In the genomic region with DNA sequence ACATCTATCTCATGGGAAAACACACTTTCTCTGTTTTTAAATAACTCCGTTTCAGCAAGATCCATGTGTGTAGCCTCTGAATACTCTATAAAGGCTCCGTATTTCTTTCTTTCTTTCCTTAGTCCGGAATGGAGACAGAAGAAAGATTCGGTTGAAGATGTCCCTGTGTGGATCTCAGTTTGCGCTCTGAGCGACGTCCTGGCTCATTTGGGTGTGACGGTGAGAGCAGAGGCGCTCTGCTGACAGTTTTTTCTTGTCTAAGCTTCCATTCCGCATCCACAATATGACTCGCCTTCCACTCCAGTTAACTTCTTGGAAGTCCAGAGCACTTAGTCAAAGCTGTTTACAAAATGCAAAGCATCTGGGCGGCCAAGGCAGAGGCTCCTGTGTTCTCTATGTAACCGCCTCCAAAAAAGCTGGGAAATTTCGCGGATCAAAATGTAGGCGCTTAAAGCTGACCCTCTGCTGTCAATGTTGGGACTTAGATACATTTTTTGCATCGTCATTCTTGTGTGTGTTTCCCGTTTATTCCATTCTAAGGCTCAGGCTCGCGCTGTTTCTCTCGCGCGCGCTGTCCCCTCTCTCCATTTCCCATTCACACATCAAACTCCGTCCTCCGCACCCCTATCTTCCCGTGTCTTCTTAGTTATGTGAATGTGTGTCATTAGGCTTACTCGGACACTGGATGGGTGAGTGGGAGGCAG, we compare ENCODE assay signal across 10 cellular contexts. TPM values are rescaled to one million over a fixed set of nuclear protein-coding genes. Genes with fewer than 3 reads are reported as not detected.
DNase-seq lines count a peak whose midpoint lies in the region; ATAC-seq and TF ChIP-seq lines count a peak whose summit lies in the region.
"Had no signal": no experiment of that assay in that cellular context is flagged by ENCODE, and none has a peak within 500 bp of the region (broad histone marks: within the 10 kb centered on the region; RNA-seq: fewer than 3 reads in every experiment).

No MANE protein-coding gene starts in this region.

- H3K27ac ChIP-seq in cardiac muscle cell (no peak overlapping the region), vagina (peak overlapping the region; percentile 81)
- H3K27ac ChIP-seq: BLaER1 treated with 17β-estradiol and CSF1 and Interleukin-3, amounts not matched to agents 10 nM and 100 nM had no signal

- H3K36me3 ChIP-seq in cardiac muscle cell = no peaks in the 10 kb centered on the region
- H3K36me3 ChIP-seq in vagina = no peaks in the 10 kb centered on the region
- H3K36me3 ChIP-seq: BLaER1 treated with 17β-estradiol and CSF1 and Interleukin-3, amounts not matched to agents 10 nM and 100 nM had no signal

- intact Hi-C loops in Right ventricle myocardium inferior (cut with DNase I) = loop anchor here (5.0 kb wide), 1 partner anchor 332 kb away; no protein-coding TSS in a partner anchor
- intact Hi-C loops in vagina (cut with DNase I) = no loop called here

- H3K27ac Mint-ChIP-seq in endothelial cell (ENCODE audit: unreplicated experiment) = no peak overlapping the region

- peak overlapping the region; percentile 94 for H3K4me3 Mint-ChIP-seq in endothelial cell (ENCODE audit: unreplicated experiment)

- H3K27me3 Mint-ChIP-seq in endothelial cell (ENCODE audit: unreplicated experiment) = peaks cover 18% of the 10 kb centered on the region

- H3K4me1 ChIP-seq in cardiac muscle cell (ENCODE audit: low read depth) (peaks cover 3% of the 10 kb centered on the region), vagina (peaks cover 23% of the 10 kb centered on the region)

- H3K4me1 Mint-ChIP-seq in endothelial cell (ENCODE audit: unreplicated experiment) = peaks cover 43% of the 10 kb centered on the region

- H3K9me3 Mint-ChIP-seq in endothelial cell (ENCODE audit: unreplicated experiment) = no peaks in the 10 kb centered on the region

- H3K9me3 ChIP-seq in cardiac muscle cell (ENCODE audit: low read depth) (no peaks in the 10 kb centered on the region), vagina (no peaks in the 10 kb centered on the region)

- no peak for ATAC-seq in Right ventricle myocardium inferior
- ATAC-seq in HG03520 (IDR thresholded peaks at IDR 0.05; ENCODE audit: unreplicated experiment) = no peak
- ATAC-seq in HG02759 (IDR thresholded peaks at IDR 0.05; ENCODE audit: unreplicated experiment) = no peak

- H3K27me3 ChIP-seq in cardiac muscle cell = peaks cover 33% of the 10 kb centered on the region
- H3K27me3 ChIP-seq in vagina = no peaks in the 10 kb centered on the region
- H3K27me3 ChIP-seq: BLaER1 treated with 17β-estradiol and CSF1 and Interleukin-3, amounts not matched to agents 10 nM and 100 nM had no signal

- H3K4me3 ChIP-seq in cardiac muscle cell (peak overlapping the region; percentile 65), vagina (peak overlapping the region; percentile 68 to 76)
- H3K4me3 ChIP-seq: BLaER1 treated with 17β-estradiol and CSF1 and Interleukin-3, amounts not matched to agents 10 nM and 100 nM had no signal

- TF ChIP-seq POLR2A in vagina (IDR thresholded peaks at IDR 0.05) = no peak

- TF ChIP-seq CTCF in cardiac muscle cell (IDR thresholded peaks at IDR 0.05; ENCODE audit: low read depth, low read length) (no peak), endothelial cell (IDR thresholded peaks at IDR 0.05; ENCODE audit: unreplicated experiment) (no peak), vagina (IDR thresholded peaks at IDR 0.05) (no peak)

- no peaks in the 10 kb centered on the region for H3K36me3 Mint-ChIP-seq in endothelial cell (ENCODE audit: low read depth, unreplicated experiment)

- DNase-seq in cardiac muscle cell (ENCODE audit: low read depth in 1 of 2, low spot score in 1 of 2) = peak in 1 of 2 donors; percentile 77
- no peak for DNase-seq in Right ventricle myocardium inferior (ENCODE audit: missing footprints)
- no peak for DNase-seq in endothelial cell (ENCODE audit: low spot score)
- peak; percentile 22 for DNase-seq in mucosa of gallbladder (ENCODE audit: low spot score)
- DNase-seq in vagina (ENCODE audit: extremely low spot score in 2 of 2) = no peak
- DNase-seq in SIG-M5 treated with dmso at 0.1 percent for 504 hours (lab: John Stamatoyannopoulos, UW; ENCODE audit: unreplicated experiment) = no peak
- DNase-seq: activated CD4-positive, alpha-beta T cell treated with anti-CD3 and anti-CD28 coated beads, Interleukin-2, amount 50 U/mL, for 48 hours had no signal

RNA-seq across cellular contexts. Expression of gene FLRT2, which starts 0.9 kb away (rescaled TPM):
- 5.8 and 10.1 TPM in 2 replicates for total RNA-seq in cardiac muscle cell
- 2.6 and 5.2 TPM in 2 replicates for polyA plus RNA-seq in cardiac muscle cell
- 3.4 TPM for total RNA-seq in Right ventricle myocardium inferior
- 7.8 TPM for total RNA-seq in endothelial cell (ENCODE audit: unreplicated experiment)
- 20.5 TPM for total RNA-seq in mucosa of gallbladder
- total RNA-seq in vagina = 22.8 TPM
